Comparison of ENCODE assay signal across 1 cellular context in the genomic region with DNA sequence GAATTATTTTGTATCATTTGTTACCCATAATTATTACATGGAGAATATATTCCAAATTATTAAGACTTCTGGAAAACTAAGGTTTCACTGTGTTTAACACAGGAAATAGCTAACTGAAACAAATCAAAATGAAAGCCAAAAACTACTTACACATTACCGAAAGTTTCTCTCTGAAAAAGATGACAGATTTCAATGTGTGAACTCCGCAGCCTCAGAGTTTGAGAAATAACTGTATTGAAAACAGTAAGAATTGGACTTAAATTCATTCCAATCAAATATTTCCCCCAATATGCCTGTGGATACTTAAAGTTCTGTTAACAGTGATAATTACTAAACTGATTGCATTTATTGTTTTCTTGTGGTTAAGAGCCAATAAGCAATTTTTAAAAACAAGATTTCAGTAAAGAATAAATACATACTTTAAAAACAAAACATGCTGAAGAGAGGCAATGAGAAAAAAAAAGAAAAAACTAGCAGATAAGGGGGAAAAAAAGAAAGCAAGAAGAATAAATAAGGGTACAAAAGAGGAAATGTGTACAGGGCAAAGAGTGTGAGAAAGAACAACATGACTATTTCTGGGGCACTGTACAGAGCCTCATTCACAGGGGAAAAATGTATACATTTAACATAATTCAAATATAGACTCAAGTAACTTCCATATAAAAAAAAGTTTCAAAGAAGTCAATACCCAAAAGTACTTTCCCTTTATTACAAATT.
TF ChIP-seq lines count a peak whose summit lies in the region.

No MANE protein-coding gene starts in this region.

TF ChIP-seq in GM12878, 131 proteins besides CTCF, POLR2A, EP300 and RAD21:
- TF ChIP-seq HDAC6 (IDR thresholded peaks at IDR 0.05; ENCODE audit: unreplicated experiment) (no peak), MEF2B (IDR thresholded peaks at IDR 0.05; ENCODE audit: partially characterized antibody, poor library complexity, severe bottlenecking) (peak; percentile 21), NFIC (IDR thresholded peaks at IDR 0.05; ENCODE audit: low read depth, low read length) (peak; percentile 74; the same call in 1 of the 2 replicates), CUX1 (IDR thresholded peaks at IDR 0.05; ENCODE audit: insufficient replicate concordance, low read depth, low read length) (peak; percentile 47), JUNB (IDR thresholded peaks at IDR 0.05) (peak; percentile 73), IKZF2 (IDR thresholded peaks at IDR 0.05) (peak; percentile 26 to 42; a peak in 2 of 4 replicates), FOS (IDR thresholded peaks at IDR 0.05; ENCODE audit: borderline replicate concordance, extremely low read depth, insufficient read length) (no peak), HDAC2 (IDR thresholded peaks at IDR 0.05) (no peak), JUND (IDR thresholded peaks at IDR 0.05; ENCODE audit: low read depth, low read length) (no peak), ETV6 (conservative IDR thresholded peaks at IDR 0.05 in 1 of 2, IDR thresholded peaks at IDR 0.05 in 1 of 2; ENCODE audit: borderline replicate concordance in 1 of 2, low read depth in 1 of 2) (peak in 1 of 2 experiments; percentile 62; a peak in 1 of 4 replicates), FOXM1 (IDR thresholded peaks at IDR 0.05; ENCODE audit: low read depth, low read length) (peak; percentile 43; the same call in 1 of the 2 replicates), MLLT1 (IDR thresholded peaks at IDR 0.05) (0 out of 2 replicates have a peak, but pooled peaks have one; percentile 23), MTA2 (IDR thresholded peaks at IDR 0.05; ENCODE audit: low read depth) (peak; percentile 67), BMI1 (IDR thresholded peaks at IDR 0.05; ENCODE audit: borderline replicate concordance) (peak; percentile 30; the same call in 1 of the 2 replicates), ATF2 (IDR thresholded peaks at IDR 0.05; ENCODE audit: low read length) (peak; percentile 78), ATF7 (IDR thresholded peaks at IDR 0.05; ENCODE audit: low read depth) (0 out of 2 replicates have a peak, but pooled peaks have one; percentile 28), ZNF384 (IDR thresholded peaks at IDR 0.05; ENCODE audit: borderline replicate concordance, low read depth, low read length) (peak; percentile 9; the same call in 1 of the 2 replicates), PML (IDR thresholded peaks at IDR 0.05; ENCODE audit: low read length) (no peak), KDM1A (IDR thresholded peaks at IDR 0.05; ENCODE audit: borderline replicate concordance) (no peak), SPI1 (IDR thresholded peaks at IDR 0.05; ENCODE audit: borderline replicate concordance, insufficient read depth, low read depth, low read length) (peak; percentile 48; the same call in 1 of the 2 replicates), EGR1 (IDR thresholded peaks at IDR 0.05; ENCODE audit: borderline replicate concordance in 1 of 2, low read depth in 2 of 2, low read length in 2 of 2) (no peak), ZNF24 (IDR thresholded peaks at IDR 0.05) (no peak), NBN (IDR thresholded peaks at IDR 0.05) (peak; percentile 57; the same call in 1 of the 2 replicates), RUNX3 (IDR thresholded peaks at IDR 0.05; ENCODE audit: low read length) (peak; percentile 63)
- TF ChIP-seq, protein P1, sequence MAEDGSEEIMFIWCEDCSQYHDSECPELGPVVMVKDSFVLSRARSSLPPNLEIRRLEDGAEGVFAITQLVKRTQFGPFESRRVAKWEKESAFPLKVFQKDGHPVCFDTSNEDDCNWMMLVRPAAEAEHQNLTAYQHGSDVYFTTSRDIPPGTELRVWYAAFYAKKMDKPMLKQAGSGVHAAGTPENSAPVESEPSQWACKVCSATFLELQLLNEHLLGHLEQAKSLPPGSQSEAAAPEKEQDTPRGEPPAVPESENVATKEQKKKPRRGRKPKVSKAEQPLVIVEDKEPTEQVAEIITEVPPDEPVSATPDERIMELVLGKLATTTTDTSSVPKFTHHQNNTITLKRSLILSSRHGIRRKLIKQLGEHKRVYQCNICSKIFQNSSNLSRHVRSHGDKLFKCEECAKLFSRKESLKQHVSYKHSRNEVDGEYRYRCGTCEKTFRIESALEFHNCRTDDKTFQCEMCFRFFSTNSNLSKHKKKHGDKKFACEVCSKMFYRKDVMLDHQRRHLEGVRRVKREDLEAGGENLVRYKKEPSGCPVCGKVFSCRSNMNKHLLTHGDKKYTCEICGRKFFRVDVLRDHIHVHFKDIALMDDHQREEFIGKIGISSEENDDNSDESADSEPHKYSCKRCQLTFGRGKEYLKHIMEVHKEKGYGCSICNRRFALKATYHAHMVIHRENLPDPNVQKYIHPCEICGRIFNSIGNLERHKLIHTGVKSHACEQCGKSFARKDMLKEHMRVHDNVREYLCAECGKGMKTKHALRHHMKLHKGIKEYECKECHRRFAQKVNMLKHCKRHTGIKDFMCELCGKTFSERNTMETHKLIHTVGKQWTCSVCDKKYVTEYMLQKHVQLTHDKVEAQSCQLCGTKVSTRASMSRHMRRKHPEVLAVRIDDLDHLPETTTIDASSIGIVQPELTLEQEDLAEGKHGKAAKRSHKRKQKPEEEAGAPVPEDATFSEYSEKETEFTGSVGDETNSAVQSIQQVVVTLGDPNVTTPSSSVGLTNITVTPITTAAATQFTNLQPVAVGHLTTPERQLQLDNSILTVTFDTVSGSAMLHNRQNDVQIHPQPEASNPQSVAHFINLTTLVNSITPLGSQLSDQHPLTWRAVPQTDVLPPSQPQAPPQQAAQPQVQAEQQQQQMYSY (CRISPR knock-in tag; IDR thresholded peaks at IDR 0.05) = no peak
- TF ChIP-seq, protein P2, sequence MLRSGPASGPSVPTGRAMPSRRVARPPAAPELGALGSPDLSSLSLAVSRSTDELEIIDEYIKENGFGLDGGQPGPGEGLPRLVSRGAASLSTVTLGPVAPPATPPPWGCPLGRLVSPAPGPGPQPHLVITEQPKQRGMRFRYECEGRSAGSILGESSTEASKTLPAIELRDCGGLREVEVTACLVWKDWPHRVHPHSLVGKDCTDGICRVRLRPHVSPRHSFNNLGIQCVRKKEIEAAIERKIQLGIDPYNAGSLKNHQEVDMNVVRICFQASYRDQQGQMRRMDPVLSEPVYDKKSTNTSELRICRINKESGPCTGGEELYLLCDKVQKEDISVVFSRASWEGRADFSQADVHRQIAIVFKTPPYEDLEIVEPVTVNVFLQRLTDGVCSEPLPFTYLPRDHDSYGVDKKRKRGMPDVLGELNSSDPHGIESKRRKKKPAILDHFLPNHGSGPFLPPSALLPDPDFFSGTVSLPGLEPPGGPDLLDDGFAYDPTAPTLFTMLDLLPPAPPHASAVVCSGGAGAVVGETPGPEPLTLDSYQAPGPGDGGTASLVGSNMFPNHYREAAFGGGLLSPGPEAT (IDR thresholded peaks at IDR 0.05; ENCODE audit: low read depth) = peak; percentile 48
